ENCODE assay signal across 40 cellular contexts in genomic region chr19:33167438-33167837, GRCh38. TPM values are rescaled to one million over a fixed set of nuclear protein-coding genes. Genes with fewer than 3 reads are reported as not detected.
"Had no signal": no experiment of that assay in that cellular context is flagged by ENCODE, and none has a peak within 500 bp of the region (broad histone marks: within the 10 kb centered on the region; RNA-seq: fewer than 3 reads in every experiment).

No MANE protein-coding gene starts in this region.

- DNase-seq: Karpas-422, Kasumi-1, MG63, MM.1S, MV-4-11, NCI-H1048, NCI-H1092, NCI-H1092 treated with DMSO at 0.1 percent for 48 hours, NCI-H1105, NCI-H1105 treated with DMSO at 0.1 percent for 48 hours, NCI-H1417, NCI-H1417 treated with DMSO at 0.1 percent for 48 hours, NCI-H1436, NCI-H146, NCI-H1694, NCI-H1694 treated with DMSO at 0.1 percent for 48 hours, NCI-H187, NCI-H187 treated with DMSO at 0.1 percent for 48 hours, NCI-H1930, NCI-H2029, NCI-H2029 treated with DMSO at 0.1 percent for 48 hours, NCI-H2081, NCI-H2081 treated with DMSO at 0.1 percent for 48 hours, NCI-H2107, NCI-H2171, NCI-H2171 treated with DMSO at 0.1 percent for 48 hours, NCI-H2227 treated with DMSO at 0.1 percent for 48 hours, NCI-H226, NCI-H345, NCI-H446, NCI-H446 treated with DMSO at 0.1 percent for 48 hours, NCI-H510A, NCI-H510A treated with DMSO at 0.1 percent for 48 hours, NCI-H524, NCI-H524 treated with DMSO at 0.1 percent for 48 hours, NCI-H526 had no signal

- H3K27me3 ChIP-seq: MG63 had no signal

- H3K4me3 ChIP-seq: MG63 had no signal

- H3K36me3 ChIP-seq: MG63 had no signal

RNA-seq across cellular contexts. Expression of gene WDR88, which starts 35.5 kb away (rescaled TPM):
- total RNA-seq: LHCN-M2, M059J, MCF 10A had no signal

RNA-seq across cellular contexts. Expression of gene SLC7A10, which starts 58.2 kb away (rescaled TPM):
- total RNA-seq: LHCN-M2, M059J, MCF 10A, NCI-H460 had no signal
